Comparison of ENCODE assay signal across 13 cellular contexts in the genomic region with DNA sequence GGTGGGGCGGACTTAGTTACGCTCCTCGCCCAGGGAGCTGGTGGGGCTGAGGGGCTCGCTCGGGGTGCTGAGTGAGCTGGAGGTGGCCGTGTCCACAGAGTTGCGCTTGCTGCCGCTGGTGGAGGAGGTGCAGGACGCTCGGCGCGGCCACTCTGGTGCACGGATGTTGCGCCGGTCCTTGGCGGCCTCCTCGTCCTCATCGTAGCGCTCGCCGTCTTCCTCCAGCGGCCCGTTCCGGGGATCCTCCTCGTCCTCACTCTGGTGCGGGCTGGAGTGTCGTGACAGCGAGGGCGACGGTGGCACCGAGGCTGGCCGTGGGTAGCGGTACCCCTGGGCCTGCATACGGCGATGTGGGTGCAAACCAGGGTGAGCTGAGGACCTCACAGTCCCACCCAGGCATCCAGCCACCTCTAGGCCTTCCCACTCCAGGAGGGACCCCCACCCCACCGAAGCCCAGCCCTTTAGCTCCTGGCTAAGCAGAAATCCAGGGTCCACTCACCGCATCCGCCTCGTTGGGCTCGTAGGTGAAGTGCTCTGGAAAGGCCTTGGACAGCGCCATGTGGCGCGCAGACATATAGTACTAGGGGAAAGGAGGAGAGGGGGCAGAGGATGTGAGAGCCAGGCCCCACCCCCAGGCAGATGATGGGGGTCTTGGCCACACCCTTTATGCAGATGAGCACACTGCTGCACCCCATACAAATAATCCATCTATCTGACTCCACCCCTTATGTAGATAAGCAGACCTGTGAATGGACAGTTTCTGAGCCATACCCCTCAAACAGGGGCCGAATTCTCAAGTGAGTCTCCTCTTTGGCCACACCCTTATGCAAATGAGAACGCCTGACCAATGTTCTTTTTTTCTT. TPM values are rescaled to one million over a fixed set of nuclear protein-coding genes. Genes with fewer than 3 reads are reported as not detected.
A peak's percentile ranks its signal among the peaks of the same experiment; 100 is the strongest.
DNase-seq lines count a peak whose midpoint lies in the region; ATAC-seq lines count a peak whose summit lies in the region.
"Had no signal": no experiment of that assay in that cellular context is flagged by ENCODE, and none has a peak within 500 bp of the region (broad histone marks: within the 10 kb centered on the region; RNA-seq: fewer than 3 reads in every experiment).

No MANE protein-coding gene starts in this region.

- ATAC-seq in HG02970 (IDR thresholded peaks at IDR 0.05; ENCODE audit: low FRiP score, unreplicated experiment) (no peak), GM19035 (IDR thresholded peaks at IDR 0.05; ENCODE audit: unreplicated experiment) (no peak), GM18519 (IDR thresholded peaks at IDR 0.05; ENCODE audit: low FRiP score, unreplicated experiment) (no peak), GM21367 (IDR thresholded peaks at IDR 0.05; ENCODE audit: unreplicated experiment) (no peak)

- DNase-seq in A172 (ENCODE audit: low spot score) (peak; percentile 48), ELR (ENCODE audit: low read depth) (peak; percentile 50), OCI-M1 (lab: John Stamatoyannopoulos, UW) (peak; percentile 83), fibroblast of gingiva (ENCODE audit: low read depth) (peak; percentile 26)
- DNase-seq: activated CD4-positive, alpha-beta T cell treated with anti-CD3 and anti-CD28 coated beads for 1 hour; COR-L47; NCI-H1092 treated with DMSO at 0.1 percent for 48 hours; nucleus accumbens had no signal

RNA-seq across cellular contexts. Expression of gene FTL, which starts 4.4 kb away (rescaled TPM):
- 1,818 and 2,662 TPM in 2 replicates for total RNA-seq in A172 (2014; rRNA removed; shearing (Covaris generic))

RNA-seq across cellular contexts. Expression of gene BAX, which starts 14.8 kb away (rescaled TPM):
- total RNA-seq in A172 (2014; rRNA removed; shearing (Covaris generic)): 32.4 and 40.6 TPM in 2 replicates

RNA-seq across cellular contexts. Expression of gene GYS1, which starts 23.6 kb away (rescaled TPM):
- 14.1 and 18.2 TPM in 2 replicates for total RNA-seq in A172 (2014; rRNA removed; shearing (Covaris generic))

RNA-seq across cellular contexts. Expression of gene RUVBL2, which starts 24.2 kb away (rescaled TPM):
- total RNA-seq in A172 (2014; rRNA removed; shearing (Covaris generic)): 121 and 149 TPM in 2 replicates

RNA-seq across cellular contexts. Expression of gene DHDH, which starts 36.0 kb away (rescaled TPM):
- 0.10 TPM in 1 of 2 replicates, not detected in the other for total RNA-seq in A172 (2014; rRNA removed; shearing (Covaris generic))
- total RNA-seq: RPMI7951 had no signal

Comparison
In these comparisons a context has a peak if more than half of its experiments do, and no peak if none do; other contexts are left out.
1. DNase-seq: peak in every context shown above with its lines; median percentile 83 in OCI-M1; 50 in ELR; 48 in A172; 26 in fibroblast of gingiva.